In the genomic region with DNA sequence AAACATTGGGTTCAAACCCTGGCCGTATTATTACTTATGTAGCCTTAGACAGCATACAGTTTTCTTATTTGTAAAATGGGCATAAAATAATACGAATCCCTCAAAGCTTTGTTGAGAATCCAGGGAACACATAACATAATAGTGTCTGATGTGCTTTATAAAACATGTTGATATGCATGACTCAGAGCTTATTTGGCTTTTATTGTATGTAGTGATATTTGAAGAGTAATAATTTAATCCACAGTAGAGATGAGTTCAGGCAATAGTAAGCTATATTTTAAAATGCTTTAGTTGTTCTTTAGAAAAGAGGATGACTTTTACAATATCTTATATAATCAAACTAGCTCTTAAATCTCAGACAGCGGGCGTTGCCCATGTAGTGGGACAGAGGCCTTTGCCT, we compare ENCODE assay signal across 29 cellular contexts.
"Had no signal": no experiment of that assay in that cellular context is flagged by ENCODE, and none has a peak within 500 bp of the region (broad histone marks: within the 10 kb centered on the region; RNA-seq: fewer than 3 reads in every experiment).

No MANE protein-coding gene starts in this region.

- H3K9me3 Mint-ChIP-seq: dendritic cell treated with granulocyte-macrophage colony-stimulating factor and Interleukin-4, amounts not matched to agents 40 ng/mL and 50 ng/mL, for 4 days; effector memory CD8-positive, alpha-beta T cell; endodermal cell had no signal

- H3K27ac Mint-ChIP-seq: dendritic cell treated with granulocyte-macrophage colony-stimulating factor and Interleukin-4, amounts not matched to agents 40 ng/mL and 50 ng/mL, for 4 days; effector memory CD8-positive, alpha-beta T cell; endodermal cell had no signal

- DNase-seq: colonic mucosa; cortex of kidney; dermis blood vessel endothelial cell; dorsolateral prefrontal cortex; effector CD4-positive, alpha-beta T cell; effector CD8-positive, alpha-beta T cell; effector memory CD4-positive, alpha-beta T cell; effector memory CD8-positive, alpha-beta T cell; endodermal cell; erythroblast; esophagus squamous epithelium; foreskin fibroblast; foreskin keratinocyte; foreskin melanocyte; gastrocnemius medialis; glutamatergic neuron; head of caudate nucleus; heart left ventricle; heart right ventricle had no signal

- H3K4me3 ChIP-seq: colonic mucosa, coronary artery, dorsolateral prefrontal cortex, esophagus muscularis mucosa, esophagus squamous epithelium, gastrocnemius medialis, gastroesophageal sphincter, heart left ventricle, heart right ventricle had no signal

- H3K4me1 ChIP-seq: colonic mucosa, esophagus muscularis mucosa, esophagus squamous epithelium, foreskin keratinocyte, gastrocnemius medialis, gastroesophageal sphincter, heart left ventricle, heart right ventricle had no signal

- ATAC-seq: effector memory CD8-positive, alpha-beta T cell; esophagus mucosa; foreskin keratinocyte; gastrocnemius medialis; gastroesophageal sphincter; heart left ventricle; heart right ventricle had no signal

- H3K36me3 ChIP-seq: colonic mucosa, esophagus muscularis mucosa, esophagus squamous epithelium, gastrocnemius medialis, gastroesophageal sphincter, heart left ventricle, heart right ventricle had no signal

- H3K27me3 ChIP-seq: colonic mucosa, esophagus muscularis mucosa, esophagus squamous epithelium, foreskin keratinocyte, gastrocnemius medialis, gastroesophageal sphincter had no signal

- H3K4me3 Mint-ChIP-seq: dendritic cell treated with granulocyte-macrophage colony-stimulating factor and Interleukin-4, amounts not matched to agents 40 ng/mL and 50 ng/mL, for 4 days; effector memory CD8-positive, alpha-beta T cell; endodermal cell had no signal

- H3K27ac ChIP-seq: colonic mucosa, coronary artery, dorsolateral prefrontal cortex, epithelial cell of prostate, esophagus muscularis mucosa, esophagus squamous epithelium, foreskin keratinocyte, gastrocnemius medialis, gastroesophageal sphincter, heart left ventricle, heart right ventricle had no signal

- FAIRE-seq: colon, endometrium, endothelial cell of umbilical vein, frontal cortex had no signal

- H3K27me3 Mint-ChIP-seq: dendritic cell treated with granulocyte-macrophage colony-stimulating factor and Interleukin-4, amounts not matched to agents 40 ng/mL and 50 ng/mL, for 4 days; effector memory CD8-positive, alpha-beta T cell had no signal

- H3K9me3 ChIP-seq: colonic mucosa, esophagus muscularis mucosa, esophagus squamous epithelium, gastrocnemius medialis, gastroesophageal sphincter, heart left ventricle, heart right ventricle had no signal
